ENCODE assay signal across 8 cellular contexts in genomic region chr10:60646966-60647796, GRCh38.
DNase-seq lines count a peak whose midpoint lies in the region; ATAC-seq, FAIRE-seq and TF ChIP-seq lines count a peak whose summit lies in the region.

No MANE protein-coding gene starts in this region.

- FAIRE-seq in frontal cortex (lab: Jason Lieb, UNC): peak; percentile 97

- intact Hi-C loops in activated CD8-positive, alpha-beta T cell treated with anti-CD3 and anti-CD28 coated beads for 36 hours (cut with micrococcal nuclease): loop anchor here (2.0 to 10.0 kb wide), 3 partner anchors 92 to 442 kb away; no protein-coding TSS in a partner anchor

- peaks cover 26% of the 10 kb centered on the region for H3K4me1 ChIP-seq in DOHH2 (ENCODE audit: control insufficient read depth, low read length)

- H3K27me3 Mint-ChIP-seq in activated CD8-positive, alpha-beta T cell treated with anti-CD3 and anti-CD28 coated beads for 36 hours: no peaks in the 10 kb centered on the region

- no peak overlapping the region for H3K4me3 ChIP-seq in DOHH2 (ENCODE audit: low read length)

- no peak overlapping the region for H3K27ac ChIP-seq in DOHH2 (ENCODE audit: low read depth, low read length)

- POLR2A ChIA-PET in activated CD8-positive, alpha-beta T cell treated with anti-CD3 and anti-CD28 coated beads for 36 hours (lab: Charles Lee): no interaction called here

- H3K27me3 ChIP-seq in DOHH2 (ENCODE audit: control insufficient read depth, low read length): no peaks in the 10 kb centered on the region

- H3K4me2 ChIP-seq in DOHH2 (ENCODE audit: low read length): no peak overlapping the region

- no peak overlapping the region for H3K27ac Mint-ChIP-seq in activated CD8-positive, alpha-beta T cell treated with anti-CD3 and anti-CD28 coated beads for 36 hours

- no peaks in the 10 kb centered on the region for H3K9me3 Mint-ChIP-seq in activated CD8-positive, alpha-beta T cell treated with anti-CD3 and anti-CD28 coated beads for 36 hours

- H3K4me1 Mint-ChIP-seq in activated CD8-positive, alpha-beta T cell treated with anti-CD3 and anti-CD28 coated beads for 36 hours (ENCODE audit: low read depth): peaks cover 5% of the 10 kb centered on the region

- no peaks in the 10 kb centered on the region for H3K9me2 ChIP-seq in DOHH2 (replicated peaks; ENCODE audit: control insufficient read depth, low read length)

- H4K20me1 ChIP-seq in DOHH2 (ENCODE audit: control insufficient read depth, insufficient read depth, low read depth, low read length): no peaks in the 10 kb centered on the region

- no peak overlapping the region for H3K4me3 Mint-ChIP-seq in activated CD8-positive, alpha-beta T cell treated with anti-CD3 and anti-CD28 coated beads for 36 hours

- no peaks in the 10 kb centered on the region for H3K79me2 ChIP-seq in DOHH2 (ENCODE audit: control insufficient read depth, low read length)

- peak; percentile 66 for ATAC-seq in HG02588 (IDR thresholded peaks at IDR 0.05; ENCODE audit: unreplicated experiment)
- peak; percentile 58 for ATAC-seq in activated CD8-positive, alpha-beta T cell treated with anti-CD3 and anti-CD28 coated beads for 36 hours

- CTCF ChIA-PET in activated CD8-positive, alpha-beta T cell treated with anti-CD3 and anti-CD28 coated beads for 36 hours (lab: Charles Lee): interaction anchor here (0.6 to 3.1 kb wide), 29 partner anchors 7 to 568 kb away, joined by 3 to 27 read pairs (median 4); no protein-coding TSS in a partner anchor

- peaks cover 4% of the 10 kb centered on the region; the same call in 1 of the 2 replicates for H3F3A ChIP-seq in DOHH2 (ENCODE audit: control insufficient read depth, insufficient read depth)

- no peaks in the 10 kb centered on the region for H3K36me3 Mint-ChIP-seq in activated CD8-positive, alpha-beta T cell treated with anti-CD3 and anti-CD28 coated beads for 36 hours (ENCODE audit: low read depth)

- DNase-seq in A172 (ENCODE audit: low spot score): peak; percentile 54
- DNase-seq in NCI-H1694 (lab: John Stamatoyannopoulos, UW): peak; percentile 70
- DNase-seq in activated CD8-positive, alpha-beta T cell treated with anti-CD3 and anti-CD28 coated beads for 36 hours: peak; percentile 46
- DNase-seq in frontal cortex (ENCODE audit: low spot score in 2 of 2): no peak
- DNase-seq in putamen (ENCODE audit: low spot score): peak; percentile 63
- DNase-seq in GM19238 (ENCODE audit: insufficient read length, low spot score): no peak

- H3K36me3 ChIP-seq in DOHH2 (ENCODE audit: control insufficient read depth, low read length): no peaks in the 10 kb centered on the region

- TF ChIP-seq CTCF in DOHH2 (IDR thresholded peaks at IDR 0.05; ENCODE audit: low read depth, low read length, poor library complexity, severe bottlenecking): peak; percentile 72
- TF ChIP-seq CTCF in activated CD8-positive, alpha-beta T cell treated with anti-CD3 and anti-CD28 coated beads for 36 hours (IDR thresholded peaks at IDR 0.05): peak; percentile 77

- H3K9me3 ChIP-seq in DOHH2 (ENCODE audit: control insufficient read depth, insufficient read depth, low read length): no peaks in the 10 kb centered on the region

Comparison
In these comparisons a context has a peak if more than half of its experiments do, and no peak if none do; other contexts are left out.
1. DNase-seq: peak in A172 (single experiment), NCI-H1694 (single experiment), activated CD8-positive, alpha-beta T cell treated with anti-CD3 and anti-CD28 coated beads for 36 hours (single experiment) and putamen (single experiment); none in frontal cortex (0 of 2) and GM19238 (single experiment).